9 cellular contexts compared by ENCODE assay signal in the genomic region with DNA sequence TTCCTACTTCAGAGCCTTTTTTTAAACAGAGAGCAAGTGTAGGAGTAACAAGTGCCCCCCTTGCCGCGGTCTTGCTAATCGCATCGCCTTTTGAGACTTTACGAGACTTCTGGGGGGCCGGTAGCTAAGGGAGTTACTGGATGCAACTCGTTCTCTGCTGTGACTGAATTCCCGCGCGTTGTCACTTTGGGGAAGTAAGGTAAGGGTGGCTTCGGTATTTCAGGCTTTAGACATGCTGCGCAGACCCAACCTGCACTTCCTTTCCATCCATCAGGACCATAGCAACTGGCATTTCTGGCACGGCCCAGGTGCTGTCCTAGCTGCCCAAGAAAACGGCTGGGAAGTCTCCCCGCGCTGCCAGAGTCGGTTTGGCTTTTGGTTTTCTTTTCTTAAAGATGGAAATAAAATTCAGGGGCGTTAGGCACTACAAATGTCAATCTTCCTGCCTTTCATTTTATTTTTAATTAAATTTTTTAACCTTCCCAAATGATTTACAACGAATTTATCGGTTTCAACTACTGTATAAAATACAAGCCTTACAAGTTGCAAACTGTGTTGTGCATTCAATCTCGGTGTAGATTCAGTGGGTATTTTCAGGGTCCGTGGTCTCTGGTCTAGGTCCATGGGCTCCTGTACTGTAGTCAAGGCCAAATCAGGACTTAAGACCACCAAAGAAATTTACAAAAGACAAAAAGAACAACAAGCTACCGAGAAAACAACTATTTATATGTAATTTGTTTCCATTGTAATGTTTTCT. TPM values are rescaled to one million over a fixed set of nuclear protein-coding genes. Genes with fewer than 3 reads are reported as not detected.
DNase-seq lines count a peak whose midpoint lies in the region; ATAC-seq and TF ChIP-seq lines count a peak whose summit lies in the region.
"Had no signal": no experiment of that assay in that cellular context is flagged by ENCODE, and none has a peak within 500 bp of the region (broad histone marks: within the 10 kb centered on the region; RNA-seq: fewer than 3 reads in every experiment).

No MANE protein-coding gene starts in this region.

- H3K27ac ChIP-seq in lung (ENCODE audit: low read depth in 1 of 2, low read length in 1 of 2) = peak overlapping the region; percentile 58 to 88
- H3K27ac ChIP-seq in transverse colon = peak overlapping the region in 1 of 4 donors; percentile 89
- H3K27ac ChIP-seq: prostate gland had no signal

- intact Hi-C loops in mucosa of descending colon (cut with DNase I, micrococcal nuclease) (loop anchor here (5.0 to 10.0 kb wide), 3 partner anchors 365 to 518 kb away; no protein-coding TSS in a partner anchor), transverse colon (cut with DNase I; ENCODE audit: low total_unique reads) (loop anchor here (5.0 to 10.0 kb wide), 2 partner anchors 513 to 795 kb away; no protein-coding TSS in a partner anchor)

- 21 to 39% methylated on average over 23 of the region's 23 CpGs for WGBS in lung, 2 donors
- WGBS in transverse colon (ENCODE audit: low coverage in 1 of 2), 2 donors = 56% methylated on average over 9 to 23 of the region's 23 CpGs

- ATAC-seq in lung (ENCODE audit: insufficient read depth, low FRiP score) = no peak
- ATAC-seq in mucosa of descending colon = no peak
- no peak for ATAC-seq in HG03457 (IDR thresholded peaks at IDR 0.05; ENCODE audit: unreplicated experiment)

- peak; percentile 62 for DNase-seq in activated CD8-positive, alpha-beta memory T cell treated with anti-CD3 and anti-CD28 coated beads for 24 hours
- no peak for DNase-seq in activated CD8-positive, alpha-beta memory T cell treated with anti-CD3 and anti-CD28 coated beads, Interleukin-2, amount 50 U/mL, for 48 hours
- DNase-seq in ecto neural progenitor cell (ENCODE audit: low spot score) (peak; percentile 63), lung (ENCODE audit: low spot score) (no peak), superior temporal gyrus (ENCODE audit: extremely low spot score) (peak; percentile 22), mucosa of descending colon (no peak), transverse colon (no peak)

- H3K4me1 ChIP-seq in lung (ENCODE audit: control insufficient read depth in 2 of 2, insufficient read depth in 2 of 2, low read length in 2 of 2) = peaks cover 0 to 7% of the 10 kb centered on the region in 2 donors
- peaks cover 31% of the 10 kb centered on the region for H3K4me1 ChIP-seq in mucosa of descending colon (ENCODE audit: low read depth)
- H3K4me1 ChIP-seq in transverse colon = peaks cover 4 to 46% (median 32%) of the 10 kb centered on the region in 4 donors
- H3K4me1 ChIP-seq: prostate gland had no signal

- H3K9me3 ChIP-seq in lung (ENCODE audit: control insufficient read depth in 2 of 2, insufficient read depth in 1 of 2, low read length in 1 of 2) (peaks cover 0 to 1% of the 10 kb centered on the region in 2 donors), mucosa of descending colon (no peaks in the 10 kb centered on the region), transverse colon (no peaks in the 10 kb centered on the region)
- H3K9me3 ChIP-seq: prostate gland had no signal

- no peak for TF ChIP-seq POLR2A in transverse colon (IDR thresholded peaks at IDR 0.05)

- no peak for TF ChIP-seq EP300 in transverse colon (IDR thresholded peaks at IDR 0.05; ENCODE audit: low read depth)

- H3K4me3 ChIP-seq in lung (peak overlapping the region; percentile 13), mucosa of descending colon (no peak overlapping the region), transverse colon (peak overlapping the region in 2 of 4 donors; percentile 62 to 66)

- H3K27me3 ChIP-seq in lung (ENCODE audit: control insufficient read depth, insufficient read depth) (no peaks in the 10 kb centered on the region), transverse colon (peaks cover 97% of the 10 kb centered on the region)

- TF ChIP-seq CTCF in lung (IDR thresholded peaks at IDR 0.05; ENCODE audit: control extremely low read depth, extremely low read depth) = no peak
- TF ChIP-seq CTCF in mucosa of descending colon (IDR thresholded peaks at IDR 0.05) = no peak
- no peak for TF ChIP-seq CTCF in transverse colon (IDR thresholded peaks at IDR 0.05)

- in situ Hi-C loops in transverse colon (cut with MboI; ENCODE audit: low pct_ligation_motif_present in 1 of 4, low pct_unique_long_range_greater_than_20kb in 1 of 4, low sequenced_read_pairs in 3 of 4) = loop anchor here in 3 of 4 donors (10.0 to 25.0 kb wide), 3 partner anchors 273 to 523 kb away; no protein-coding TSS in a partner anchor

- H3K36me3 ChIP-seq in lung (ENCODE audit: control insufficient read depth in 2 of 2, insufficient read depth in 2 of 2, low read length in 2 of 2) = no peaks in the 10 kb centered on the region
- H3K36me3 ChIP-seq in mucosa of descending colon (ENCODE audit: low read depth) = no peaks in the 10 kb centered on the region
- no peaks in the 10 kb centered on the region for H3K36me3 ChIP-seq in transverse colon
- H3K36me3 ChIP-seq: prostate gland had no signal

RNA-seq across cellular contexts. Expression of gene MECOM, which starts 3.5 kb away (rescaled TPM):
- total RNA-seq in lung (100 to 1,000 TPM in 1 of 2 donors, 10 to 100 TPM in 1; 93.9 to 135 TPM), mucosa of descending colon (100 to 1,000 TPM in 1 of 3 donors, 10 to 100 TPM in 2; 39.8 to 105 (median 90.5) TPM), transverse colon (10 to 100 TPM; 57.2 to 85.1 (median 80.7) TPM)
- 10 to 100 TPM; 21.9 to 23.6 TPM for polyA plus RNA-seq in lung

Comparison
In these comparisons a context has a peak if more than half of its experiments do, and no peak if none do; other contexts are left out.
1. DNase-seq: peak in activated CD8-positive, alpha-beta memory T cell treated with anti-CD3 and anti-CD28 coated beads for 24 hours (single experiment), ecto neural progenitor cell (single experiment) and superior temporal gyrus (single experiment); none in activated CD8-positive, alpha-beta memory T cell treated with anti-CD3 and anti-CD28 coated beads, Interleukin-2, amount 50 U/mL, for 48 hours (single experiment), lung (single experiment), mucosa of descending colon (0 of 3) and transverse colon (single experiment).